19 cellular contexts compared by ENCODE assay signal in genomic region chr20:11186301-11187008, GRCh38.
DNase-seq lines count a peak whose midpoint lies in the region; ATAC-seq, FAIRE-seq and TF ChIP-seq lines count a peak whose summit lies in the region.
"Had no signal": no experiment of that assay in that cellular context is flagged by ENCODE, and none has a peak within 500 bp of the region (broad histone marks: within the 10 kb centered on the region; RNA-seq: fewer than 3 reads in every experiment).

No MANE protein-coding gene starts in this region.

- no peaks in the 10 kb centered on the region for H3K9me3 Mint-ChIP-seq in endothelial cell (ENCODE audit: unreplicated experiment)

- no peaks in the 10 kb centered on the region for H3K4me1 Mint-ChIP-seq in endothelial cell (ENCODE audit: unreplicated experiment)

- H3K27me3 Mint-ChIP-seq in endothelial cell (ENCODE audit: unreplicated experiment): no peaks in the 10 kb centered on the region

- H3K36me3 Mint-ChIP-seq in endothelial cell (ENCODE audit: low read depth, unreplicated experiment): no peaks in the 10 kb centered on the region
- H3K36me3 Mint-ChIP-seq: CD14-positive monocyte had no signal

- no peak overlapping the region for H3K4me3 Mint-ChIP-seq in endothelial cell (ENCODE audit: unreplicated experiment)
- H3K4me3 Mint-ChIP-seq: CD14-positive monocyte had no signal

- TF ChIP-seq CTCF in AG09309 (IDR thresholded peaks at IDR 0.05; ENCODE audit: control insufficient read depth, insufficient read depth, low read depth, low read length, missing control alignments): no peak
- TF ChIP-seq CTCF in epithelial cell of esophagus (IDR thresholded peaks at IDR 0.05; ENCODE audit: insufficient read depth, low read depth, low read length, missing control alignments): no peak
- no peak for TF ChIP-seq CTCF in endothelial cell (IDR thresholded peaks at IDR 0.05; ENCODE audit: unreplicated experiment)

- DNase-seq in AG09309 (ENCODE audit: low read depth) (peak; percentile 34), RCC 7860 (ENCODE audit: low spot score) (no peak), epithelial cell of esophagus (ENCODE audit: low read depth) (peak; percentile 81), kidney tubule cell (ENCODE audit: low spot score) (peak; percentile 46), activated gamma-delta T cell treated with Interleukin-2 at 50 U/mL for 16 hours (no peak), GF-D8 (lab: John Stamatoyannopoulos, UW) (no peak), endothelial cell (ENCODE audit: low spot score) (no peak)
- DNase-seq: COR-L47, KG1, MM.1S, NCI-H1105, NCI-H187 treated with DMSO at 0.1 percent for 48 hours, NCI-H2171, Peyer's patch, SJCRH30 had no signal

- peak; percentile 76 for FAIRE-seq in RCC 7860 (lab: Jason Lieb, UNC)
- FAIRE-seq: G401.6, H1 had no signal

- ATAC-seq in HG02870 (IDR thresholded peaks at IDR 0.05; ENCODE audit: unreplicated experiment): no peak

- H3K4me3 ChIP-seq in AG09309 (ENCODE audit: control insufficient read depth, low read depth, low read length): no peak overlapping the region
- no peak overlapping the region for H3K4me3 ChIP-seq in epithelial cell of esophagus (ENCODE audit: low read length)
- H3K4me3 ChIP-seq: Peyer's patch, SJCRH30 had no signal

- H3K27ac Mint-ChIP-seq in endothelial cell (ENCODE audit: unreplicated experiment): no peak overlapping the region
- H3K27ac Mint-ChIP-seq: CD14-positive monocyte had no signal

Comparison
In these comparisons a context has a peak if more than half of its experiments do, and no peak if none do; other contexts are left out.
1. DNase-seq: peak in AG09309 (single experiment), epithelial cell of esophagus (single experiment) and kidney tubule cell (single experiment); none in RCC 7860 (single experiment), activated gamma-delta T cell treated with Interleukin-2 at 50 U/mL for 16 hours (single experiment), GF-D8 (single experiment) and endothelial cell (single experiment).